ENCODE assay signal across 1 cellular context in genomic region chr20:18506744-18507143, GRCh38.
TF ChIP-seq lines count a peak whose summit lies in the region.

No MANE protein-coding gene starts in this region.

TF ChIP-seq in HepG2, 621 proteins besides CTCF, POLR2A, EP300 and RAD21:
- TF ChIP-seq ZNF263 (CRISPR knock-in tag; IDR thresholded peaks at IDR 0.05) (no peak), YY1 (IDR thresholded peaks at IDR 0.05; ENCODE audit: insufficient read depth, insufficient replicate concordance, low read depth, low read length) (peak; percentile 35), ZC3H13 (CRISPR knock-in tag; IDR thresholded peaks at IDR 0.05) (0 out of 2 replicates have a peak, but pooled peaks have one; percentile 39), HOXA7 (CRISPR knock-in tag; IDR thresholded peaks at IDR 0.05) (peak; percentile 69; the same call in 1 of the 2 replicates), MTERF4 (CRISPR knock-in tag; IDR thresholded peaks at IDR 0.05) (0 out of 2 replicates have a peak, but pooled peaks have one; percentile 18), KAT2B (IDR thresholded peaks at IDR 0.05; ENCODE audit: borderline replicate concordance, low read depth, low read length) (no peak), ZNF790 (CRISPR knock-in tag; IDR thresholded peaks at IDR 0.05; ENCODE audit: borderline replicate concordance) (peak; percentile 17; the same call in 1 of the 2 replicates), ARNT2 (CRISPR knock-in tag; IDR thresholded peaks at IDR 0.05; ENCODE audit: low read depth) (no peak), ZNF780A (CRISPR knock-in tag; IDR thresholded peaks at IDR 0.05) (peak; percentile 49; the same call in 1 of the 2 replicates), NONO (IDR thresholded peaks at IDR 0.05) (no peak), NONO (CRISPR knock-in tag; conservative IDR thresholded peaks at IDR 0.05) (0 out of 2 replicates have a peak, but pooled peaks have one; percentile 36), ZHX1 (CRISPR knock-in tag; IDR thresholded peaks at IDR 0.05; ENCODE audit: low read depth) (no peak), FUBP1 (CRISPR knock-in tag; IDR thresholded peaks at IDR 0.05; ENCODE audit: borderline replicate concordance) (0 out of 2 replicates have a peak, but pooled peaks have one; percentile 45), ZC3H4 (CRISPR knock-in tag; IDR thresholded peaks at IDR 0.05; ENCODE audit: borderline replicate concordance) (peak; percentile 82; the same call in 1 of the 2 replicates), SOX13 (IDR thresholded peaks at IDR 0.05) (no peak), SOX13 (CRISPR knock-in tag; conservative IDR thresholded peaks at IDR 0.05 in 1 of 2, IDR thresholded peaks at IDR 0.05 in 1 of 2) (0 out of 4 replicates have a peak, but pooled peaks of 1 of the 2 experiments have one; percentile 23), ATF4 (CRISPR knock-in tag; IDR thresholded peaks at IDR 0.05) (0 out of 4 replicates have a peak, but pooled peaks of 1 of the 2 experiments have one; percentile 52), ZNF589 (CRISPR knock-in tag; conservative IDR thresholded peaks at IDR 0.05) (peak; percentile 42; the same call in 1 of the 2 replicates), ZBTB33 (CRISPR knock-in tag; IDR thresholded peaks at IDR 0.05) (0 out of 2 replicates have a peak, but pooled peaks have one; percentile 55), ARHGAP35 (CRISPR knock-in tag; IDR thresholded peaks at IDR 0.05; ENCODE audit: borderline replicate concordance) (0 out of 2 replicates have a peak, but pooled peaks have one; percentile 11)
TF ChIP-seq in HepG2: peak in this region for 14.
